ENCODE assay signal across 16 cellular contexts in genomic region chr11:9219115-9219514, GRCh38. TPM values are rescaled to one million over a fixed set of nuclear protein-coding genes. Genes with fewer than 3 reads are reported as not detected.
A peak's percentile ranks its signal among the peaks of the same experiment; 100 is the strongest.
DNase-seq lines count a peak whose midpoint lies in the region; ATAC-seq lines count a peak whose summit lies in the region.
"Had no signal": no experiment of that assay in that cellular context is flagged by ENCODE, and none has a peak within 500 bp of the region (broad histone marks: within the 10 kb centered on the region; RNA-seq: fewer than 3 reads in every experiment).

No MANE protein-coding gene starts in this region.

- ATAC-seq in left ventricle myocardium superior (peak; percentile 48), GM18909 (IDR thresholded peaks at IDR 0.05; ENCODE audit: poor library complexity, unreplicated experiment) (no peak), GM19467 (IDR thresholded peaks at IDR 0.05; ENCODE audit: unreplicated experiment) (no peak)
- ATAC-seq: stimulated activated naive B cell treated with anti-CD40 and anti-IgM and Interleukin-4, amounts not matched to agents 10 μg/mL and 1 μg/mL and 100 μg/mL, for 72 hours had no signal

- peak; percentile 25 for DNase-seq in H4 (ENCODE audit: low spot score)
- no peak for DNase-seq in caudate nucleus (lab: John Stamatoyannopoulos, UW)
- DNase-seq in left ventricle myocardium superior = no peak
- DNase-seq in skeletal muscle cell (ENCODE audit: low read depth) = peak; percentile 41
- no peak for DNase-seq in NCI-H1417 treated with DMSO at 0.1 percent for 48 hours (lab: John Stamatoyannopoulos, UW)
- no peak for DNase-seq in kidney tubule cell (ENCODE audit: low spot score)
- DNase-seq: activated CD8-positive, alpha-beta memory T cell treated with anti-CD3 and anti-CD28 coated beads for 24 hours; activated naive CD4-positive, alpha-beta T cell treated with Interleukin-2 at 50 U/mL for 16 hours; lower lobe of right lung; NCI-H146; NCI-H748 treated with DMSO at 0.1 percent for 48 hours; stimulated activated CD4-positive, alpha-beta T cell treated with anti-CD3 and anti-CD28 coated beads, Interleukin-4, amount 100 ng/mL, for 24 hours; stimulated activated naive B cell treated with anti-CD40 and anti-IgM and Interleukin-4, amounts not matched to agents 10 μg/mL and 1 μg/mL and 100 μg/mL, for 72 hours had no signal

- no peak overlapping the region for H3K4me3 ChIP-seq in skeletal muscle cell (ENCODE audit: low read depth, low read length)
- H3K4me3 ChIP-seq: lower lobe of right lung had no signal

- intact Hi-C loops in left ventricle myocardium superior (cut with micrococcal nuclease) = no loop called here

- H3K27ac ChIP-seq in caudate nucleus (ENCODE audit: low read depth, low read length) = peak overlapping the region; percentile 26
- H3K27ac ChIP-seq: C4-2B, lower lobe of right lung had no signal

RNA-seq across cellular contexts. Expression of gene DENND5A, which starts 46.0 kb away (rescaled TPM):
- 51.2 and 56.4 TPM in 2 replicates for total RNA-seq in H4 (2014; rRNA removed; shearing (Covaris generic))
- 121 TPM for total RNA-seq in left ventricle myocardium superior

Comparison
In these comparisons a context has a peak if more than half of its experiments do, and no peak if none do; other contexts are left out.
1. DNase-seq: peak in H4 (single experiment) and skeletal muscle cell (single experiment); none in caudate nucleus (0 of 61), left ventricle myocardium superior (single experiment), NCI-H1417 treated with DMSO at 0.1 percent for 48 hours (single experiment) and kidney tubule cell (single experiment).